Comparison of ENCODE assay signal across 8 cellular contexts in the genomic region with DNA sequence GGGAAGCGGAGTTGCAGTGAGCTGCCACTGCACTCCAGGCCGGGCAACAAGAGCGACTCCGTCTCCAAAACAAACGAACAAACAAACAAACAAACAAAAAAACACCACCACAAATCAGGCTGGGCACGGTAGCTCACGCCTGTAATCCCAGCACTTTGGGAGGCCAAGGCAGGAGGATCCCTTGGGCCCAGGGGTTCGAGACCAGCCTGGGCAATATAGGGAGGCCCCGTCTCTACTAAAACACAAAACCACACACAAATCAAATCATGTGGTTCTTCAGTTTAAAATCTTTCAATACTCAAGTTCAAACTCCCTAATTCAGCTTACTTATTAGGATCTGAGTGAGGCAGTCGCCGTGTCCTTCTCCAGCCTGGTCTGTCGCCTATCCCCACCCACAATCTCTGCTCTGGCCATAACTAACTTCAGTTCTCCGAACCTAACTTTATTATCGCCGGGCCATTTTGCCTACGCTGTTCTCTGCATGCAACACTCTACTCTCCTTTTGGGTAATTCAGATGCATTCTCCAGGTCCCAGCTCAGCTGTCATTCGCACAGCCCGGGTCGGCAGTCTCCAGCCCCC. TPM values are rescaled to one million over a fixed set of nuclear protein-coding genes. Genes with fewer than 3 reads are reported as not detected.
DNase-seq lines count a peak whose midpoint lies in the region; ATAC-seq and TF ChIP-seq lines count a peak whose summit lies in the region.

No MANE protein-coding gene starts in this region.

- H3K27me3 ChIP-seq in tibial nerve: no peaks in the 10 kb centered on the region

- no peak for TF ChIP-seq POLR2A in tibial nerve (IDR thresholded peaks at IDR 0.05)

- peaks cover 0 to 46% (median 19%) of the 10 kb centered on the region in 4 donors for H3K4me1 ChIP-seq in tibial nerve

- DNase-seq in left lobe of liver (ENCODE audit: low spot score): no peak
- DNase-seq in tibial nerve (ENCODE audit: low spot score in 2 of 2): no peak
- no peak for DNase-seq in hippocampal formation (lab: John Stamatoyannopoulos, UW)
- no peak for DNase-seq in MV-4-11 (lab: John Stamatoyannopoulos, UW)

- no peak for TF ChIP-seq CTCF in tibial nerve (IDR thresholded peaks at IDR 0.05)

- H3K27ac ChIP-seq in angular gyrus (ENCODE audit: low read depth, low read length) (peak overlapping the region; percentile 73), tibial nerve (peak overlapping the region; percentile 37 to 93 (median 88))

- H3K4me3 ChIP-seq in tibial nerve: peak overlapping the region; percentile 90 to 100 (median 96)

- no peaks in the 10 kb centered on the region for H3K9me3 ChIP-seq in tibial nerve

- WGBS in tibial nerve, 2 donors: 31% methylated on average over 19 of the region's 19 CpGs

- ATAC-seq in GM18502 (IDR thresholded peaks at IDR 0.05; ENCODE audit: poor library complexity, unreplicated experiment) (peak; percentile 15), HG03175 (IDR thresholded peaks at IDR 0.05; ENCODE audit: unreplicated experiment) (peak; percentile 6), left lobe of liver (peak; percentile 41), HG02840 (IDR thresholded peaks at IDR 0.05; ENCODE audit: low FRiP score, unreplicated experiment) (no peak)

- no peak for TF ChIP-seq EP300 in tibial nerve (IDR thresholded peaks at IDR 0.05)

- no peaks in the 10 kb centered on the region for H3K36me3 ChIP-seq in tibial nerve

RNA-seq across cellular contexts. Expression of a gene that starts 0.6 kb away (rescaled TPM):
- total RNA-seq in left lobe of liver (10.5 TPM), tibial nerve (10 to 100 TPM; 22.2 to 72.6 (median 29.0) TPM)

RNA-seq across cellular contexts. Expression of a gene that starts 14.0 kb away (rescaled TPM):
- total RNA-seq in left lobe of liver (25.2 TPM), tibial nerve (10 to 100 TPM in 1 of 4 donors, 1 to 10 TPM in 3; 6.3 to 12.3 (median 9.2) TPM)
